In the genomic region with DNA sequence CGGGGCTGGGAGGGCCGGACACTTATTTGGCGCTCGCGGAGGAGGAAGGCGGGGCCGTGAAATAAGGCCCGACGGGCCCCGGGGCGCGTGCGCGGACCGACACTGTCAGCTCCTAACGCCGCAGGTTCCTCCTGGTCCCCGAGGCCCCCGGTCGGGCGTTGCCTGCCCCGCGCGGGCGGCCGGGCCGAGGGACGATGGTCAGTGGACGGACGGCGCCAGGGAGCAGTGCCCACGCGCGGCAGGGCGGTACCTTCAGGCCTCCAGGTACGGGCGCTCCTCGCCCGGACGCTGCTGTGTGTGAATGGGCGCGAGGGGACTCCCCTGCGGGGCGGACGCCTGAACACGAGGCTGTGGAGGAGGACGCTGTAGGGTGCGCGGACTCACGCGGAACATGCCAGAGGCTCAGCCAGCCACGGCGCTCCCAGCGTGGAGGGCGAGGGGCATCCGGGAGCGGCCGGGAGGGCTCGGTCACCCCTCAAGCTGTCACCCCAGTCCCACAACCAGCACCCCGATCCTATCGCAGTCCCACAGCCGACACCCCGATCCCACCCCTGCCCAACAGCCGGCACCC, we compare ENCODE assay signal across 8 cellular contexts. TPM values are rescaled to one million over a fixed set of nuclear protein-coding genes. Genes with fewer than 3 reads are reported as not detected.
DNase-seq lines count a peak whose midpoint lies in the region; ATAC-seq and TF ChIP-seq lines count a peak whose summit lies in the region.

No MANE protein-coding gene starts in this region.

- no peaks in the 10 kb centered on the region for H3K9me3 Mint-ChIP-seq in activated CD4-positive, alpha-beta T cell treated with anti-CD3 and anti-CD28 coated beads, Interleukin-2, amount 10 ng/mL, durations not matched to agents 24 days and 14 days

- DNase-seq in BE2C (peak; percentile 96), NCI-H524 (lab: John Stamatoyannopoulos, UW) (peak; percentile 75 to 90), coronary artery (ENCODE audit: low spot score) (peak; percentile 96), left lobe of liver (ENCODE audit: low spot score) (peak; percentile 96)
- DNase-seq in activated CD4-positive, alpha-beta T cell treated with anti-CD3 and anti-CD28 coated beads, Interleukin-2, amount 10 ng/mL, durations not matched to agents 24 days and 14 days: peak; percentile 98
- DNase-seq in stimulated activated CD4-positive, alpha-beta T cell treated with anti-CD3 and anti-CD28 coated beads, Interleukin-1b, Interleukin-23, amount 100 ng/mL, for 48 hours: peak; percentile 94

- no peaks in the 10 kb centered on the region for H3K9me3 ChIP-seq in BE2C

- no peaks in the 10 kb centered on the region for H3K27me3 Mint-ChIP-seq in activated CD4-positive, alpha-beta T cell treated with anti-CD3 and anti-CD28 coated beads, Interleukin-2, amount 10 ng/mL, durations not matched to agents 24 days and 14 days

- H3K4me1 Mint-ChIP-seq in activated CD4-positive, alpha-beta T cell treated with anti-CD3 and anti-CD28 coated beads, Interleukin-2, amount 10 ng/mL, durations not matched to agents 24 days and 14 days: peaks cover 20% of the 10 kb centered on the region

- H3K36me3 ChIP-seq in BE2C: peaks cover 4% of the 10 kb centered on the region; the same call in 1 of the 2 replicates

- peak overlapping the region; percentile 99 for H3K27ac Mint-ChIP-seq in activated CD4-positive, alpha-beta T cell treated with anti-CD3 and anti-CD28 coated beads, Interleukin-2, amount 10 ng/mL, durations not matched to agents 24 days and 14 days

- H3K27me3 ChIP-seq in BE2C: no peaks in the 10 kb centered on the region

- H3K4me3 ChIP-seq in BE2C (ENCODE audit: low read depth, low read length) (peak overlapping the region; percentile 90), coronary artery (peak overlapping the region; percentile 99)

- ATAC-seq in HG03378 (IDR thresholded peaks at IDR 0.05; ENCODE audit: unreplicated experiment): peak; percentile 56
- ATAC-seq in left lobe of liver: peak; percentile 87

- TF ChIP-seq POLR2A in GM19193 (IDR thresholded peaks at IDR 0.05; ENCODE audit: extremely low read depth, insufficient read depth, insufficient read length): peak; percentile 83

- intact Hi-C loops in activated CD4-positive, alpha-beta T cell treated with anti-CD3 and anti-CD28 coated beads, Interleukin-2, amount 10 ng/mL, durations not matched to agents 24 days and 14 days (cut with micrococcal nuclease): loop anchor here (1.0 to 10.0 kb wide), 8 partner anchors 8 to 438 kb away; a partner anchor contains a TSS

- peaks cover 23% of the 10 kb centered on the region for H3K36me3 Mint-ChIP-seq in activated CD4-positive, alpha-beta T cell treated with anti-CD3 and anti-CD28 coated beads, Interleukin-2, amount 10 ng/mL, durations not matched to agents 24 days and 14 days (ENCODE audit: low read depth)

- H3K27ac ChIP-seq in coronary artery: peak overlapping the region; percentile 85 to 99

- H3K4me1 ChIP-seq in BE2C: no peaks in the 10 kb centered on the region; the same call in 1 of the 2 replicates

- no peak for TF ChIP-seq CTCF in BE2C (IDR thresholded peaks at IDR 0.05; ENCODE audit: low read depth, low read length)
- no peak for TF ChIP-seq CTCF in coronary artery (IDR thresholded peaks at IDR 0.05)

- H3K4me3 Mint-ChIP-seq in activated CD4-positive, alpha-beta T cell treated with anti-CD3 and anti-CD28 coated beads, Interleukin-2, amount 10 ng/mL, durations not matched to agents 24 days and 14 days: peak overlapping the region; percentile 97

RNA-seq across cellular contexts. Expression of a gene that starts 0.3 kb away (rescaled TPM):
- polyA plus RNA-seq in BE2C (2012; ENCODE audit: insufficient read depth, insufficient read length, low read depth): 21.2 TPM
- total RNA-seq in activated CD4-positive, alpha-beta T cell treated with anti-CD3 and anti-CD28 coated beads, Interleukin-2, amount 10 ng/mL, durations not matched to agents 24 days and 14 days: 13.9 and 14.1 TPM in 2 replicates
- 4.5 TPM for total RNA-seq in left lobe of liver

RNA-seq across cellular contexts. Expression of a gene that starts 26.0 kb away (rescaled TPM):
- polyA plus RNA-seq in BE2C (2012; ENCODE audit: insufficient read depth, insufficient read length, low read depth): 396 TPM
- total RNA-seq in activated CD4-positive, alpha-beta T cell treated with anti-CD3 and anti-CD28 coated beads, Interleukin-2, amount 10 ng/mL, durations not matched to agents 24 days and 14 days: 9.7 and 10.7 TPM in 2 replicates
- total RNA-seq in left lobe of liver: 1.5 TPM

RNA-seq across cellular contexts. Expression of a gene that starts 30.9 kb away (rescaled TPM):
- polyA plus RNA-seq in BE2C (2012; ENCODE audit: insufficient read depth, insufficient read length, low read depth): 73.4 TPM
- total RNA-seq in activated CD4-positive, alpha-beta T cell treated with anti-CD3 and anti-CD28 coated beads, Interleukin-2, amount 10 ng/mL, durations not matched to agents 24 days and 14 days: 60.7 and 64.7 TPM in 2 replicates
- 13.8 TPM for total RNA-seq in left lobe of liver

RNA-seq across cellular contexts. Expression of a gene that starts 53.2 kb away (rescaled TPM):
- 7.6 TPM for polyA plus RNA-seq in BE2C (2012; ENCODE audit: insufficient read depth, insufficient read length, low read depth)
- total RNA-seq in activated CD4-positive, alpha-beta T cell treated with anti-CD3 and anti-CD28 coated beads, Interleukin-2, amount 10 ng/mL, durations not matched to agents 24 days and 14 days: 13.7 and 15.9 TPM in 2 replicates
- total RNA-seq in left lobe of liver: 18.1 TPM

Comparison
In these comparisons a context has a peak if more than half of its experiments do, and no peak if none do; other contexts are left out.
1. Peak in every context shown above with its lines: DNase-seq, ATAC-seq, H3K4me3 ChIP-seq and H3K27ac ChIP-seq.